8 cellular contexts compared by ENCODE assay signal in the genomic region with DNA sequence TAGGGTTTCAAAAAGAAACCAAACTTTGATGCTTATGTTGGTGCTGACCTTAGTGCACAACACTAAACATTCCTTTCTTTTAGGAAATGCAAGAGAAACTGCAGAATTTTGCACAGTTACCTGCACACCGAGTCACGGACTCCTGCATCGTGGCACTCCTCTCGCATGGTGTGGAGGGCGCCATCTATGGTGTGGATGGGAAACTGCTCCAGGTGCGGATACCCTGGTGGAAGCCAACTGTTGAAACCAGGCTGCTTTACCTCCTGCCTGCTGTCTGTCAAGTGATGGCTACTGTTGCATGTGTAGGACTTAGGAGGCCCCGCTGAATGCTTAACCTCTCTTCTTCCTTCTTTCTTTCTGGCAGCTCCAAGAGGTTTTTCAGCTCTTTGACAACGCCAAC. TPM values are rescaled to one million over a fixed set of nuclear protein-coding genes. Genes with fewer than 3 reads are reported as not detected.
A peak's percentile ranks its signal among the peaks of the same experiment; 100 is the strongest.
DNase-seq lines count a peak whose midpoint lies in the region; ATAC-seq, FAIRE-seq and TF ChIP-seq lines count a peak whose summit lies in the region.

No MANE protein-coding gene starts in this region.

- no peak overlapping the region for H3K4me3 Mint-ChIP-seq in mesothelial cell of epicardium

- H3K4me3 ChIP-seq in bronchial epithelial cell (ENCODE audit: low read depth, low read length): no peak overlapping the region
- H3K4me3 ChIP-seq in transverse colon: no peak overlapping the region

- DNase-seq in H54 (ENCODE audit: insufficient read length, low spot score) (peak; percentile 16), bronchial epithelial cell (ENCODE audit: low read depth) (no peak), mesothelial cell of epicardium (ENCODE audit: low spot score in 2 of 2, unreplicated experiment in 2 of 2) (no peak), transverse colon (peak; percentile 65), mucosa of gallbladder (ENCODE audit: low spot score) (no peak)

- in situ Hi-C loops in transverse colon (cut with MboI; ENCODE audit: low pct_ligation_motif_present in 1 of 4, low pct_unique_long_range_greater_than_20kb in 1 of 4, low sequenced_read_pairs in 3 of 4): loop anchor here in 3 of 4 donors (5.0 to 10.0 kb wide), 2 partner anchors 55 to 58 kb away; no protein-coding TSS in a partner anchor

- FAIRE-seq in H54 (lab: Jason Lieb, UNC): no peak
- no peak for FAIRE-seq in bronchial epithelial cell (lab: Jason Lieb, UNC)

- H3K27me3 Mint-ChIP-seq in mesothelial cell of epicardium (ENCODE audit: low read depth): no peaks in the 10 kb centered on the region

- H3K27ac ChIP-seq in C4-2B: peak overlapping the region; percentile 61
- peak overlapping the region; percentile 70 for H3K27ac ChIP-seq in VCaP
- H3K27ac ChIP-seq in transverse colon: no peak overlapping the region

- H3K36me3 ChIP-seq in bronchial epithelial cell (ENCODE audit: control insufficient read depth, insufficient read depth, low read length) (peaks cover 16% of the 10 kb centered on the region), transverse colon (peaks cover 0 to 84% (median 29%) of the 10 kb centered on the region in 4 donors)

- peaks cover 20% of the 10 kb centered on the region for H3K4me1 Mint-ChIP-seq in mesothelial cell of epicardium

- TF ChIP-seq EP300 in transverse colon (IDR thresholded peaks at IDR 0.05; ENCODE audit: low read depth): no peak

- peaks cover 0 to 33% (median 4%) of the 10 kb centered on the region in 4 donors for H3K4me1 ChIP-seq in transverse colon

- TF ChIP-seq CTCF in C4-2B (conservative IDR thresholded peaks at IDR 0.05) (peak; percentile 83), VCaP (conservative IDR thresholded peaks at IDR 0.05) (peak; percentile 75), bronchial epithelial cell (IDR thresholded peaks at IDR 0.05; ENCODE audit: insufficient read depth, low read length, severe bottlenecking) (peak; percentile 78), mesothelial cell of epicardium (IDR thresholded peaks at IDR 0.05; ENCODE audit: unreplicated experiment) (peak; percentile 24), transverse colon (IDR thresholded peaks at IDR 0.05) (peak; percentile 51 to 68 (median 59))

- H3K27me3 ChIP-seq in bronchial epithelial cell (ENCODE audit: control insufficient read depth, insufficient read depth, low read length) (no peaks in the 10 kb centered on the region), transverse colon (no peaks in the 10 kb centered on the region)

- H3K9me3 Mint-ChIP-seq in mesothelial cell of epicardium: no peaks in the 10 kb centered on the region

- no peaks in the 10 kb centered on the region for H3K9me3 ChIP-seq in transverse colon

- WGBS in transverse colon (ENCODE audit: low coverage in 1 of 2), 2 donors: 41 to 60% methylated on average over 3 to 8 of the region's 8 CpGs

- H3K27ac Mint-ChIP-seq in mesothelial cell of epicardium: no peak overlapping the region

- no peak for ATAC-seq in HG03520 (IDR thresholded peaks at IDR 0.05; ENCODE audit: unreplicated experiment)

- TF ChIP-seq POLR2A in H54 (IDR thresholded peaks at IDR 0.05; ENCODE audit: low read depth, low read length) (no peak), transverse colon (IDR thresholded peaks at IDR 0.05) (no peak)

- H3K36me3 Mint-ChIP-seq in mesothelial cell of epicardium: peaks cover 60% of the 10 kb centered on the region

- intact Hi-C loops in transverse colon (cut with DNase I; ENCODE audit: low total_unique reads): no loop called here

RNA-seq across cellular contexts. Expression of a gene that starts 11.7 kb away (rescaled TPM):
- total RNA-seq in bronchial epithelial cell (6.8 and 9.6 TPM in 2 replicates), mesothelial cell of epicardium (53.3 to 56.5 TPM (median 55.4 TPM) in 3 replicates), transverse colon (10 to 100 TPM; 13.5 to 38.9 (median 17.6) TPM), mucosa of gallbladder (38.7 TPM)

RNA-seq across cellular contexts. Expression of a gene that starts 15.1 kb away (rescaled TPM):
- total RNA-seq in bronchial epithelial cell (1.0 and 3.7 TPM in 2 replicates), mesothelial cell of epicardium (6.1 to 10.1 TPM (median 7.9 TPM) in 3 replicates), transverse colon (100 to 1,000 TPM in 1 of 4 donors, 10 to 100 TPM in 3; 46.4 to 127 (median 52.2) TPM), mucosa of gallbladder (47.8 TPM)

RNA-seq across cellular contexts. Expression of a gene that starts 16.1 kb away (rescaled TPM):
- under 0.01 and 0.13 TPM in 2 replicates for total RNA-seq in bronchial epithelial cell
- total RNA-seq in mesothelial cell of epicardium: 0.07 to 0.16 TPM (median 0.11 TPM) in 3 replicates
- total RNA-seq in transverse colon: not detected
- total RNA-seq in mucosa of gallbladder: 1.2 TPM

RNA-seq across cellular contexts. Expression of a gene that starts 36.6 kb away (rescaled TPM):
- total RNA-seq in bronchial epithelial cell (60.6 and 69.9 TPM in 2 replicates), mesothelial cell of epicardium (86.7 to 98.8 TPM (median 92.8 TPM) in 3 replicates), transverse colon (100 to 1,000 TPM; 333 to 472 (median 376) TPM), mucosa of gallbladder (252 TPM)

Comparison
In these comparisons a context has a peak if more than half of its experiments do, and no peak if none do; other contexts are left out.
1. H3K27ac ChIP-seq: peak in C4-2B (single experiment) and VCaP (single experiment); none in transverse colon (0 of 4).
2. CTCF ChIP-seq: peak in every context shown above with its lines; median percentile 83 in C4-2B; 78 in bronchial epithelial cell; 75 in VCaP; 59 in transverse colon; 24 in mesothelial cell of epicardium.
3. DNase-seq: peak in H54 (single experiment) and transverse colon (single experiment); none in bronchial epithelial cell (single experiment), mesothelial cell of epicardium (0 of 2) and mucosa of gallbladder (single experiment).